13 cellular contexts compared by ENCODE assay signal in genomic region chr2:114442545-114442944, GRCh38. TPM values are rescaled to one million over a fixed set of nuclear protein-coding genes. Genes with fewer than 3 reads are reported as not detected.
A peak's percentile ranks its signal among the peaks of the same experiment; 100 is the strongest.
DNase-seq lines count a peak whose midpoint lies in the region; ATAC-seq and TF ChIP-seq lines count a peak whose summit lies in the region.
"Had no signal": no experiment of that assay in that cellular context is flagged by ENCODE, and none has a peak within 500 bp of the region (broad histone marks: within the 10 kb centered on the region; RNA-seq: fewer than 3 reads in every experiment).

DPP10 (plus strand) TSS chr2:114442641.

- no peaks in the 10 kb centered on the region for H3K36me3 ChIP-seq in breast epithelium
- H3K36me3 ChIP-seq in RWPE2 (ENCODE audit: low read depth), result no peaks in the 10 kb centered on the region
- H3K36me3 ChIP-seq in thyroid gland, result no peaks in the 10 kb centered on the region
- H3K36me3 ChIP-seq: uterus had no signal

- no peak for TF ChIP-seq POLR2A in breast epithelium (IDR thresholded peaks at IDR 0.05)
- TF ChIP-seq POLR2A in thyroid gland (IDR thresholded peaks at IDR 0.05), result no peak

- H3K4me1 ChIP-seq in breast epithelium (no peaks in the 10 kb centered on the region), RWPE2 (ENCODE audit: insufficient read depth, poor library complexity, severe bottlenecking) (no peaks in the 10 kb centered on the region), right cardiac atrium (ENCODE audit: control insufficient read depth, insufficient read depth, low read length) (no peaks in the 10 kb centered on the region), thyroid gland (no peaks in the 10 kb centered on the region)
- H3K4me1 ChIP-seq: uterus had no signal

- no peaks in the 10 kb centered on the region for H3K9me3 ChIP-seq in breast epithelium
- H3K9me3 ChIP-seq in RWPE2 (ENCODE audit: severe bottlenecking), result no peaks in the 10 kb centered on the region
- no peaks in the 10 kb centered on the region for H3K9me3 ChIP-seq in right cardiac atrium (ENCODE audit: control insufficient read depth, low read length)
- H3K9me3 ChIP-seq in thyroid gland, result no peaks in the 10 kb centered on the region
- H3K9me3 ChIP-seq: uterus had no signal

- intact Hi-C loops in breast epithelium (cut with DNase I; ENCODE audit: low total_unique reads) (no loop called here), right cardiac atrium (cut with DNase I) (no loop called here), thyroid gland (cut with DNase I) (no loop called here)

- in situ Hi-C loops in T47D (cut with HindIII; ENCODE audit: low pct_unique_long_range_greater_than_20kb, low sequenced_read_pairs), result no loop called here

- H3K27me3 ChIP-seq in breast epithelium (no peaks in the 10 kb centered on the region), RWPE2 (ENCODE audit: insufficient read depth, poor library complexity, severe bottlenecking) (no peaks in the 10 kb centered on the region), right cardiac atrium (ENCODE audit: control insufficient read depth, insufficient read depth) (no peaks in the 10 kb centered on the region), thyroid gland (no peaks in the 10 kb centered on the region)
- H3K27me3 ChIP-seq: uterus had no signal

- TF ChIP-seq CTCF in breast epithelium (IDR thresholded peaks at IDR 0.05) (no peak), RWPE2 (IDR thresholded peaks at IDR 0.05; ENCODE audit: poor library complexity, severe bottlenecking) (no peak), thyroid gland (IDR thresholded peaks at IDR 0.05) (no peak)

- H3K4me3 ChIP-seq in breast epithelium (no peak within 1 kb of the TSS), RWPE2 (ENCODE audit: severe bottlenecking) (no peak within 1 kb of the TSS), right cardiac atrium (ENCODE audit: low read length) (no peak within 1 kb of the TSS), thyroid gland (replicated peaks in 1 of 3) (no peak within 1 kb of the TSS)
- H3K4me3 ChIP-seq: uterus had no signal

- DNase-seq in T47D (ENCODE audit: low read depth in 1 of 2, low spot score in 1 of 2) (peak; percentile 6 to 51), breast epithelium (ENCODE audit: low spot score in 2 of 2) (no peak), RWPE2 (ENCODE audit: low spot score) (no peak), right cardiac atrium (peak in 2 of 3 donors; percentile 23 to 52), thyroid gland (peak; percentile 13 to 58), dedifferentiated amniotic fluid mesenchymal stem cell (ENCODE audit: extremely low spot score) (no peak), CD1c-positive myeloid dendritic cell (ENCODE audit: extremely low spot score) (no peak), OCI-M2 (lab: John Stamatoyannopoulos, UW; ENCODE audit: unreplicated experiment) (no peak)
- DNase-seq: activated gamma-delta T cell treated with Interleukin-2 at 50 U/mL for 16 hours; stimulated activated CD4-positive, alpha-beta T cell treated with anti-CD3 and anti-CD28 coated beads, Interleukin-4, amount 100 ng/mL, for 24 hours; uterus had no signal

- ATAC-seq in RWPE2 (ENCODE audit: low read depth) (peak; percentile 36; the same call in 1 of the 3 replicates), right cardiac atrium (no peak)

- WGBS in right cardiac atrium, result 12% methylated on average over 6 of the region's 6 CpGs
- WGBS in thyroid gland, 2 donors, result 8 to 13% methylated on average over 6 of the region's 6 CpGs

- no peak within 1 kb of the TSS for H3K27ac ChIP-seq in breast epithelium
- H3K27ac ChIP-seq in RWPE2 (ENCODE audit: poor library complexity, severe bottlenecking), result no peak within 1 kb of the TSS
- no peak within 1 kb of the TSS for H3K27ac ChIP-seq in right cardiac atrium (ENCODE audit: low read length)
- no peak within 1 kb of the TSS for H3K27ac ChIP-seq in thyroid gland
- H3K27ac ChIP-seq: KMS-11, uterus had no signal

RNA-seq across cellular contexts. Expression of gene DPP10, which starts in this region (rescaled TPM):
- under 1 TPM; 0.29 to 0.33 (median 0.32) TPM for total RNA-seq in breast epithelium
- total RNA-seq in right cardiac atrium, result under 1 TPM in 2 of 4 donors, not detected in 2; 0.23 to 0.74 TPM
- polyA plus RNA-seq in right cardiac atrium, result 0.05 TPM
- total RNA-seq in thyroid gland, result 1 to 10 TPM in 1 of 4 donors, under 1 TPM in 1, not detected in 2; 0.63 to 1.3 TPM
- polyA plus RNA-seq: BJ had no signal

Comparison
In these comparisons a context has a peak if more than half of its experiments do, and no peak if none do; other contexts are left out.
1. DNase-seq: peak in T47D (2 of 2) and thyroid gland (2 of 2); none in breast epithelium (0 of 2), RWPE2 (single experiment), dedifferentiated amniotic fluid mesenchymal stem cell (single experiment), CD1c-positive myeloid dendritic cell (single experiment) and OCI-M2 (single experiment).
2. Peak in DNase-seq in right cardiac atrium; RNA of the gene not detected or under 1 TPM.